ENCODE assay signal across 10 cellular contexts in genomic region chr7:130908345-130909160, GRCh38.
DNase-seq lines count a peak whose midpoint lies in the region; ATAC-seq and TF ChIP-seq lines count a peak whose summit lies in the region.
"Had no signal": no experiment of that assay in that cellular context is flagged by ENCODE, and none has a peak within 500 bp of the region (broad histone marks: within the 10 kb centered on the region; RNA-seq: fewer than 3 reads in every experiment).

No MANE protein-coding gene starts in this region.

- H3K9me3 Mint-ChIP-seq in activated T-cell treated with anti-CD3 and anti-CD28 coated beads, Interleukin-2, amount 50 U/mL, for 24 hours, result no peaks in the 10 kb centered on the region
- H3K9me3 Mint-ChIP-seq in stimulated activated naive B cell treated with anti-CD40 and anti-IgM and Interleukin-4, amounts not matched to agents 10 μg/mL and 1 μg/mL and 100 μg/mL, for 72 hours, result no peaks in the 10 kb centered on the region

- H3K27ac ChIP-seq in fibroblast of lung (ENCODE audit: insufficient read depth, low read length), result peak overlapping the region; percentile 89

- H3K36me3 Mint-ChIP-seq in activated T-cell treated with anti-CD3 and anti-CD28 coated beads, Interleukin-2, amount 50 U/mL, for 24 hours (ENCODE audit: low read depth), result peaks cover 97% of the 10 kb centered on the region
- H3K36me3 Mint-ChIP-seq in stimulated activated naive B cell treated with anti-CD40 and anti-IgM and Interleukin-4, amounts not matched to agents 10 μg/mL and 1 μg/mL and 100 μg/mL, for 72 hours, result peaks cover 15 to 55% of the 10 kb centered on the region in 2 donors

- no peaks in the 10 kb centered on the region for H3K9me3 ChIP-seq in fibroblast of lung (ENCODE audit: control insufficient read depth, insufficient read depth, low read depth, low read length)

- H3K4me1 ChIP-seq in fibroblast of lung (ENCODE audit: control insufficient read depth, extremely low read depth, insufficient read depth, low read length), result peaks cover 15% of the 10 kb centered on the region

- TF ChIP-seq CTCF in WI38 (IDR thresholded peaks at IDR 0.05; ENCODE audit: low read depth, low read length), result no peak
- no peak for TF ChIP-seq CTCF in fibroblast of lung (conservative IDR thresholded peaks at IDR 0.05 in 1 of 2, IDR thresholded peaks at IDR 0.05 in 1 of 2; ENCODE audit: low read depth in 1 of 2, low read length in 2 of 2)

- no peaks in the 10 kb centered on the region for H3K27me3 Mint-ChIP-seq in activated T-cell treated with anti-CD3 and anti-CD28 coated beads, Interleukin-2, amount 50 U/mL, for 24 hours
- no peaks in the 10 kb centered on the region for H3K27me3 Mint-ChIP-seq in stimulated activated naive B cell treated with anti-CD40 and anti-IgM and Interleukin-4, amounts not matched to agents 10 μg/mL and 1 μg/mL and 100 μg/mL, for 72 hours

- peak overlapping the region; percentile 97 for H3K4me2 ChIP-seq in fibroblast of lung (ENCODE audit: extremely low read depth, insufficient read depth, low read length)

- peaks cover 91% of the 10 kb centered on the region for H3K4me1 Mint-ChIP-seq in activated T-cell treated with anti-CD3 and anti-CD28 coated beads, Interleukin-2, amount 50 U/mL, for 24 hours (ENCODE audit: low read depth)
- peaks cover 39 to 70% of the 10 kb centered on the region in 2 donors for H3K4me1 Mint-ChIP-seq in stimulated activated naive B cell treated with anti-CD40 and anti-IgM and Interleukin-4, amounts not matched to agents 10 μg/mL and 1 μg/mL and 100 μg/mL, for 72 hours

- H3K4me3 Mint-ChIP-seq in activated T-cell treated with anti-CD3 and anti-CD28 coated beads, Interleukin-2, amount 50 U/mL, for 24 hours, result peak overlapping the region; percentile 89
- no peak overlapping the region for H3K4me3 Mint-ChIP-seq in stimulated activated naive B cell treated with anti-CD40 and anti-IgM and Interleukin-4, amounts not matched to agents 10 μg/mL and 1 μg/mL and 100 μg/mL, for 72 hours

- H4K20me1 ChIP-seq in fibroblast of lung (ENCODE audit: control insufficient read depth, extremely low read depth, insufficient read depth, low read length), result no peaks in the 10 kb centered on the region

- H3K4me3 ChIP-seq in WI38 (ENCODE audit: low read depth, low read length) (peak overlapping the region; percentile 70), fibroblast of lung (replicated peaks in 1 of 4; ENCODE audit: control extremely low read depth in 1 of 4, insufficient read depth in 1 of 4, low read depth in 3 of 4, low read length in 4 of 4) (peak overlapping the region; percentile 83 to 97 (median 87))

- no peak overlapping the region for H2AFZ ChIP-seq in fibroblast of lung (ENCODE audit: low read length)

- peak; percentile 44 for DNase-seq in activated T-cell treated with anti-CD3 and anti-CD28 coated beads, Interleukin-2, amount 50 U/mL, for 24 hours
- no peak for DNase-seq in activated T-cell treated with anti-CD3 and anti-CD28 coated beads, Interleukin-2, amount 50 U/mL, for 1 hour
- DNase-seq in fibroblast of lung (ENCODE audit: low read depth in 2 of 2) (no peak), T-helper 9 cell (no peak), AML-193 (lab: John Stamatoyannopoulos, UW) (no peak)
- no peak for DNase-seq in stimulated activated naive B cell treated with anti-CD40 and anti-IgM and Interleukin-4, amounts not matched to agents 10 μg/mL and 1 μg/mL and 100 μg/mL, for 72 hours
- DNase-seq: C1 segment of cervical spinal cord, NCI-H524 treated with DMSO at 0.1 percent for 48 hours had no signal

- ATAC-seq in stimulated activated naive B cell treated with anti-CD40 and anti-IgM and Interleukin-4, amounts not matched to agents 10 μg/mL and 1 μg/mL and 100 μg/mL, for 72 hours (replicated peaks), result no peak
- no peak for ATAC-seq in GM19455 (IDR thresholded peaks at IDR 0.05; ENCODE audit: unreplicated experiment)

- H3K27ac Mint-ChIP-seq in activated T-cell treated with anti-CD3 and anti-CD28 coated beads, Interleukin-2, amount 50 U/mL, for 24 hours, result peak overlapping the region; percentile 99
- peak overlapping the region; percentile 31 for H3K27ac Mint-ChIP-seq in stimulated activated naive B cell treated with anti-CD40 and anti-IgM and Interleukin-4, amounts not matched to agents 10 μg/mL and 1 μg/mL and 100 μg/mL, for 72 hours

- no peak overlapping the region for H3K9ac ChIP-seq in fibroblast of lung (ENCODE audit: insufficient read depth, low read length)

- peaks cover 86% of the 10 kb centered on the region for H3K79me2 ChIP-seq in fibroblast of lung (ENCODE audit: control insufficient read depth, insufficient read depth, low read length)

- H3K36me3 ChIP-seq in fibroblast of lung (ENCODE audit: control insufficient read depth, insufficient read depth, low read length), result peaks cover 14% of the 10 kb centered on the region

- H3K27me3 ChIP-seq in fibroblast of lung (ENCODE audit: control insufficient read depth, insufficient read depth, low read length), result no peaks in the 10 kb centered on the region
